ENCODE assay signal across 12 cellular contexts in genomic region chr10:510415-510881, GRCh38.
A peak's percentile ranks its signal among the peaks of the same experiment; 100 is the strongest.
DNase-seq lines count a peak whose midpoint lies in the region; ATAC-seq and TF ChIP-seq lines count a peak whose summit lies in the region.
"Had no signal": no experiment of that assay in that cellular context is flagged by ENCODE, and none has a peak within 500 bp of the region (broad histone marks: within the 10 kb centered on the region; RNA-seq: fewer than 3 reads in every experiment).

No MANE protein-coding gene starts in this region.

- peak; percentile 36 to 59 (median 53) for ATAC-seq in heart left ventricle
- ATAC-seq in WTC11: no peak

- H3K27me3 ChIP-seq in SU-DHL-6 (ENCODE audit: low read length): no peaks in the 10 kb centered on the region
- H3K27me3 ChIP-seq in heart left ventricle: no peaks in the 10 kb centered on the region

- H3K4me1 Mint-ChIP-seq in progenitor cell of endocrine pancreas (ENCODE audit: low read depth) (peaks cover 46% of the 10 kb centered on the region), WTC11 (peaks cover 9% of the 10 kb centered on the region)

- H3K9me2 ChIP-seq in SU-DHL-6 (replicated peaks; ENCODE audit: insufficient read depth, low read length): no peaks in the 10 kb centered on the region

- DNase-seq in COLO668 (lab: John Stamatoyannopoulos, UW; ENCODE audit: unreplicated experiment) (peak; percentile 13), heart left ventricle (peak in 2 of 5 donors; percentile 54 to 64), progenitor cell of endocrine pancreas (ENCODE audit: low spot score, unreplicated experiment) (no peak), lower leg skin (ENCODE audit: low spot score in 2 of 2) (no peak), NCI-H2029 (lab: John Stamatoyannopoulos, UW) (no peak), WTC11 (ENCODE audit: low spot score) (no peak), NCI-H2107 treated with DMSO at 0.1 percent for 48 hours (lab: John Stamatoyannopoulos, UW; ENCODE audit: unreplicated experiment) (no peak)

- H2AFZ ChIP-seq in SU-DHL-6 (ENCODE audit: low read depth, low read length, severe bottlenecking): peak overlapping the region; percentile 1

- TF ChIP-seq CTCF in SU-DHL-6 (IDR thresholded peaks at IDR 0.05; ENCODE audit: insufficient read depth, low read length, poor library complexity, severe bottlenecking) (no peak), heart left ventricle (IDR thresholded peaks at IDR 0.05) (no peak), progenitor cell of endocrine pancreas (IDR thresholded peaks at IDR 0.05; ENCODE audit: unreplicated experiment) (no peak), lower leg skin (IDR thresholded peaks at IDR 0.05) (no peak), WTC11 (IDR thresholded peaks at IDR 0.05) (no peak)

- intact Hi-C loops in heart left ventricle (cut with DNase I): loop anchor here in 9 of 10 donors (2.0 to 10.0 kb wide), 10 partner anchors 20 to 422 kb away; partner anchors contain the start of genes DIP2C (in 8 of the 9) and LARP4B (in 1 of the 9)
- intact Hi-C loops in lower leg skin (cut with DNase I; ENCODE audit: low total_unique reads): no loop called here

- peak overlapping the region; percentile 90 for H3K27ac Mint-ChIP-seq in progenitor cell of endocrine pancreas
- no peak overlapping the region for H3K27ac Mint-ChIP-seq in WTC11
- H3K27ac Mint-ChIP-seq: activated CD4-positive, alpha-beta T cell treated with anti-CD3 and anti-CD28 coated beads, Interleukin-2, amount 10 ng/mL, durations not matched to agents 24 days and 14 days; activated naive CD8-positive, alpha-beta T cell treated with anti-CD3 and anti-CD28 coated beads, Interleukin-2, amount 10 ng/mL, durations not matched to agents 7 days and 5 days had no signal

- H3K4me3 ChIP-seq in SU-DHL-6 (ENCODE audit: insufficient read depth, low read length, poor library complexity, severe bottlenecking) (peak overlapping the region; percentile 29), heart left ventricle (peak overlapping the region in 1 of 12 donors; percentile 31), lower leg skin (ENCODE audit: low read depth, poor library complexity, severe bottlenecking) (no peak overlapping the region)

- H3K4me3 Mint-ChIP-seq in progenitor cell of endocrine pancreas (ENCODE audit: low read depth) (no peak overlapping the region), WTC11 (no peak overlapping the region)
- H3K4me3 Mint-ChIP-seq: activated CD4-positive, alpha-beta T cell treated with anti-CD3 and anti-CD28 coated beads, Interleukin-2, amount 10 ng/mL, durations not matched to agents 24 days and 14 days; activated naive CD8-positive, alpha-beta T cell treated with anti-CD3 and anti-CD28 coated beads, Interleukin-2, amount 10 ng/mL, durations not matched to agents 7 days and 5 days had no signal

- peak overlapping the region; percentile 63 for H3K9ac ChIP-seq in SU-DHL-6 (ENCODE audit: low read length)

- CTCF ChIA-PET in WTC11 (lab: Charles Lee): interaction anchor here (0.7 to 2.0 kb wide), 11 partner anchors 10 to 284 kb away, joined by 3 to 13 read pairs (median 5); no protein-coding TSS in a partner anchor

- H3K4me1 ChIP-seq in heart left ventricle: peaks cover 0 to 48% (median 22%) of the 10 kb centered on the region in 12 donors

- no peaks in the 10 kb centered on the region for H4K20me1 ChIP-seq in SU-DHL-6 (ENCODE audit: low read depth, low read length)

- TF ChIP-seq POLR2A in heart left ventricle (IDR thresholded peaks at IDR 0.05) (no peak), lower leg skin (IDR thresholded peaks at IDR 0.05) (no peak)

- WGBS in heart left ventricle, 4 donors: 46 to 64% (median 58%) methylated on average over 14 to 17 of the region's 17 CpGs
- WGBS in lower leg skin, 2 donors: 37 to 45% methylated on average over 17 of the region's 17 CpGs

- H3F3A ChIP-seq in SU-DHL-6 (ENCODE audit: insufficient read depth): peaks cover 62% of the 10 kb centered on the region

- H3K36me3 ChIP-seq in SU-DHL-6 (ENCODE audit: low read length) (peaks cover 11% of the 10 kb centered on the region; the same call in 1 of the 2 replicates), heart left ventricle (peaks cover 0 to 5% (median 0%) of the 10 kb centered on the region in 9 donors)

- no peaks in the 10 kb centered on the region for H3K27me3 Mint-ChIP-seq in progenitor cell of endocrine pancreas
- H3K27me3 Mint-ChIP-seq in WTC11 (ENCODE audit: low read depth): peaks cover 56% of the 10 kb centered on the region

- H3K79me2 ChIP-seq in SU-DHL-6 (ENCODE audit: insufficient read depth, low read length): peaks cover 23% of the 10 kb centered on the region; the same call in 1 of the 2 replicates

- H3K9me3 ChIP-seq in SU-DHL-6 (ENCODE audit: insufficient read depth, low read length): peaks cover 15% of the 10 kb centered on the region; the same call in 1 of the 2 replicates
- H3K9me3 ChIP-seq in heart left ventricle: no peaks in the 10 kb centered on the region

- H3K27ac ChIP-seq in SU-DHL-6 (ENCODE audit: low read depth, low read length) (peak overlapping the region; percentile 96), heart left ventricle (peak overlapping the region in 9 of 12 donors; percentile 2 to 86 (median 39))

- peak overlapping the region; percentile 79 for H3K4me2 ChIP-seq in SU-DHL-6 (ENCODE audit: low read depth, low read length, poor library complexity, severe bottlenecking)

- POLR2A ChIA-PET in WTC11 (lab: Charles Lee): interaction anchor here (1.0 kb wide), 1 partner anchor 278 kb away, joined by 3 read pairs; no protein-coding TSS in a partner anchor

- H3K9me3 Mint-ChIP-seq in progenitor cell of endocrine pancreas (ENCODE audit: low read depth) (no peaks in the 10 kb centered on the region), WTC11 (no peaks in the 10 kb centered on the region)
- H3K9me3 Mint-ChIP-seq: activated CD4-positive, alpha-beta T cell treated with anti-CD3 and anti-CD28 coated beads, Interleukin-2, amount 10 ng/mL, durations not matched to agents 24 days and 14 days; activated naive CD8-positive, alpha-beta T cell treated with anti-CD3 and anti-CD28 coated beads, Interleukin-2, amount 10 ng/mL, durations not matched to agents 7 days and 5 days; naive B cell had no signal

- peaks cover 5% of the 10 kb centered on the region for H3K36me3 Mint-ChIP-seq in progenitor cell of endocrine pancreas (ENCODE audit: insufficient read depth)
- H3K36me3 Mint-ChIP-seq in WTC11: no peaks in the 10 kb centered on the region; the same call in 1 of the 2 replicates
- H3K36me3 Mint-ChIP-seq: activated naive CD8-positive, alpha-beta T cell treated with anti-CD3 and anti-CD28 coated beads, Interleukin-2, amount 10 ng/mL, durations not matched to agents 7 days and 5 days; CD14-positive monocyte; naive B cell had no signal

TF ChIP-seq in WTC11, 78 proteins besides CTCF, POLR2A, EP300 and RAD21:
- TF ChIP-seq NR3C1 (CRISPR knock-in tag; conservative IDR thresholded peaks at IDR 0.05; ENCODE audit: low read depth) (no peak), ZNF423 (CRISPR knock-in tag; IDR thresholded peaks at IDR 0.05) (no peak), RELA (CRISPR knock-in tag; IDR thresholded peaks at IDR 0.05; ENCODE audit: borderline replicate concordance) (no peak), SMAD3 (CRISPR knock-in tag; IDR thresholded peaks at IDR 0.05; ENCODE audit: borderline replicate concordance) (no peak), ESRRA (CRISPR knock-in tag; IDR thresholded peaks at IDR 0.05; ENCODE audit: borderline replicate concordance) (no peak), STAT6 (CRISPR knock-in tag; conservative IDR thresholded peaks at IDR 0.05; ENCODE audit: low read depth) (no peak), ZNF425 (CRISPR knock-in tag; conservative IDR thresholded peaks at IDR 0.05) (no peak), ELF4 (CRISPR knock-in tag; IDR thresholded peaks at IDR 0.05; ENCODE audit: low read depth) (no peak), PRRX2 (CRISPR knock-in tag; IDR thresholded peaks at IDR 0.05) (no peak), ZNF219 (CRISPR knock-in tag; IDR thresholded peaks at IDR 0.05; ENCODE audit: borderline replicate concordance) (no peak)
TF ChIP-seq in WTC11: peak in this region for 0.
